Comparison of ENCODE assay signal across 15 cellular contexts in the genomic region with DNA sequence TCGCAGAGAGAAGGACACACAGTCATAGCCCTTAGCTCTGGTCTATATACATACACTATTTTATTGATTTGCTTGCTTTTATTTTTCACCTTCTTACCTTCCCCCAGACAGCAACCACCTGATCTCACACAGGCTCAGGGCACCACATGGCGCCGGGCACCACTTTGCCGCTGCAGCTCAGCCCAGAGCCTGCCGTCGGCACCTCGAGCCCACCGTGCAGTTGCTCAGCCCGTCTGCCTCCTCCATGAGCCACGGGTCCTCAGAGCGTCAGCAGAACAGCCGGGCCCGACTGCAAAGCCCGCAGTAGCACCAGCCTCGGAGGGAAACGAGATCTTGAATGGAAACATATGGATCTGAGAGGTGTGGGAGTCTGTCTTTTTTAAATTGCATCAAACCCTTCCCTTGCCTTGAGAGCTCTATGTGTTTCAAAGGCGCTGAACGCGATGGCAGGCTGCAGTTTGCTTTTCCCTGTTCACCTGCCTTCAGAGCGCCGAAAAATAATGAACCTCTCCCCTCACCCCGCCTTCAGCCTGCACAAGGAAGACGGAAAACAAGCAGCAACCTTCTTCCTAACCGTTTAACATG.
DNase-seq lines count a peak whose midpoint lies in the region; ATAC-seq, FAIRE-seq and TF ChIP-seq lines count a peak whose summit lies in the region.
"Had no signal": no experiment of that assay in that cellular context is flagged by ENCODE, and none has a peak within 500 bp of the region (broad histone marks: within the 10 kb centered on the region; RNA-seq: fewer than 3 reads in every experiment).

No MANE protein-coding gene starts in this region.

- TF ChIP-seq RAD21 in H1 (IDR thresholded peaks at IDR 0.05 in 1 of 2, conservative IDR thresholded peaks at IDR 0.05 in 1 of 2; ENCODE audit: low read depth in 2 of 2, low read length in 2 of 2): no peak
- no peak for TF ChIP-seq RAD21 in neural cell (conservative IDR thresholded peaks at IDR 0.05)

- no peak for ATAC-seq in HG02571 (IDR thresholded peaks at IDR 0.05; ENCODE audit: unreplicated experiment)
- ATAC-seq: GM12878, HCT116 had no signal

- H3K27ac ChIP-seq in H1 (ENCODE audit: low read depth, low read length) (no peak overlapping the region), neural cell (ENCODE audit: low read length) (no peak overlapping the region)
- H3K27ac ChIP-seq: BLaER1 had no signal

- H2BK15ac ChIP-seq in H1 (ENCODE audit: low read length): 0 out of 2 replicates have a peak overlapping the region, but pooled peaks have one; percentile 31

- H4K20me1 ChIP-seq in H1 (replicated peaks in 1 of 2; ENCODE audit: control insufficient read depth in 1 of 2, insufficient read depth in 2 of 2, low read length in 2 of 2): no peaks in the 10 kb centered on the region
- no peaks in the 10 kb centered on the region for H4K20me1 ChIP-seq in neural cell (ENCODE audit: insufficient read depth)
- H4K20me1 ChIP-seq: BLaER1 had no signal

- peaks cover 0 to 15% (median 9%) of the 10 kb centered on the region in 4 experiments for H3K4me1 ChIP-seq in H1 (replicated peaks in 1 of 4; ENCODE audit: control insufficient read depth in 3 of 4, insufficient read depth in 4 of 4, low read length in 3 of 4)

- no peak overlapping the region for H3K56ac ChIP-seq in H1 (replicated peaks; ENCODE audit: insufficient read length, low read depth, low read length)

- no peak overlapping the region for H4K8ac ChIP-seq in H1 (ENCODE audit: extremely low read depth, insufficient read depth, low read length)

- no peak overlapping the region for H4K5ac ChIP-seq in H1 (ENCODE audit: insufficient read length, low read depth, low read length)

- H3K9me2 ChIP-seq in neural cell (ENCODE audit: insufficient read depth, low read length): no peaks in the 10 kb centered on the region

- no peaks in the 10 kb centered on the region for H3K79me2 ChIP-seq in H1 (ENCODE audit: control insufficient read depth in 1 of 2, insufficient read depth in 2 of 2, low read length in 2 of 2)
- H3K79me2 ChIP-seq in neural cell (replicated peaks; ENCODE audit: insufficient read depth, low read length): no peaks in the 10 kb centered on the region

- H2AFZ ChIP-seq in H1 (ENCODE audit: low read length): no peak overlapping the region
- H2AFZ ChIP-seq in neural cell (ENCODE audit: low read depth, low read length): no peak overlapping the region

- H3K4me2 ChIP-seq in H1 (ENCODE audit: insufficient read depth in 1 of 2, low read depth in 2 of 2, low read length in 2 of 2): no peak overlapping the region
- H3K4me2 ChIP-seq in neural cell (ENCODE audit: low read length): no peak overlapping the region
- H3K4me2 ChIP-seq: BLaER1 had no signal

- H3K36me3 ChIP-seq in H1 (ENCODE audit: control insufficient read depth in 2 of 4, insufficient read depth in 4 of 4, low read length in 3 of 4): no peaks in the 10 kb centered on the region
- no peaks in the 10 kb centered on the region for H3K36me3 ChIP-seq in neural cell (ENCODE audit: insufficient read depth, low read length)
- H3K36me3 ChIP-seq: BLaER1 had no signal

- no peak overlapping the region for H3K9ac ChIP-seq in H1 (replicated peaks in 1 of 4; ENCODE audit: extremely low read depth in 1 of 4, low read depth in 3 of 4, low read length in 3 of 4)
- peak overlapping the region; percentile 23 for H3K9ac ChIP-seq in neural cell (ENCODE audit: low read length)
- H3K9ac ChIP-seq: BLaER1 had no signal

- POLR2A ChIA-PET in H1 (lab: Charles Lee; ENCODE audit: partially characterized antibody): no interaction called here

- CTCF ChIA-PET in H1 (lab: Charles Lee; ENCODE audit: partially characterized antibody): no interaction called here

- H3K4ac ChIP-seq in H1 (replicated peaks; ENCODE audit: insufficient read length, low read depth, low read length): no peak overlapping the region

- DNase-seq in NCI-H524 (lab: John Stamatoyannopoulos, UW): peak; percentile 34 to 66
- no peak for DNase-seq in NCI-H524 treated with DMSO at 0.1 percent for 48 hours (lab: John Stamatoyannopoulos, UW)
- DNase-seq in H1 (ENCODE audit: low read depth in 1 of 2, low spot score in 2 of 2): no peak
- no peak for DNase-seq in H54 (ENCODE audit: insufficient read length, low spot score)
- no peak for DNase-seq in cerebellar nuclear complex (lab: John Stamatoyannopoulos, UW)
- DNase-seq: 8988T, AML-193, DMS53, GOT3 had no signal

- H3K9me3 ChIP-seq in H1 (ENCODE audit: insufficient read depth in 2 of 2, low read depth in 1 of 2, low read length in 1 of 2): no peaks in the 10 kb centered on the region
- no peaks in the 10 kb centered on the region for H3K9me3 ChIP-seq in neural cell (ENCODE audit: low read length)
- H3K9me3 ChIP-seq: BLaER1 had no signal

- TF ChIP-seq EP300 in H1 (IDR thresholded peaks at IDR 0.05; ENCODE audit: borderline replicate concordance in 1 of 2, low read depth in 2 of 2, low read length in 2 of 2) (no peak), neural cell (conservative IDR thresholded peaks at IDR 0.05; ENCODE audit: poor library complexity, severe bottlenecking) (no peak)

- no peak for TF ChIP-seq POLR2A in H1 (IDR thresholded peaks at IDR 0.05; ENCODE audit: control extremely low read depth in 1 of 2, low read depth in 2 of 2, low read length in 2 of 2)
- TF ChIP-seq POLR2A in H54 (IDR thresholded peaks at IDR 0.05; ENCODE audit: low read depth, low read length): no peak

- H3K27me3 ChIP-seq in H1 (replicated peaks in 1 of 4; ENCODE audit: control insufficient read depth in 3 of 4, extremely low read depth in 1 of 4, insufficient read depth in 3 of 4, low read length in 3 of 4) (no peaks in the 10 kb centered on the region), neural cell (ENCODE audit: insufficient read depth, low read depth, low read length) (no peaks in the 10 kb centered on the region)
- H3K27me3 ChIP-seq: BLaER1 had no signal

- H4K91ac ChIP-seq in H1 (replicated peaks; ENCODE audit: insufficient read length, low read length): no peak overlapping the region

- peaks cover 10% of the 10 kb centered on the region for H3F3A ChIP-seq in neural cell (ENCODE audit: insufficient read depth, low read length, poor library complexity, severe bottlenecking)

- H3K14ac ChIP-seq in H1 (ENCODE audit: insufficient read length): no peak overlapping the region

- FAIRE-seq in H1 (lab: Jason Lieb, UNC) (no peak), H54 (lab: Jason Lieb, UNC) (no peak)
- FAIRE-seq: GM12878, GM18507 had no signal

- H3K18ac ChIP-seq in H1 (ENCODE audit: extremely low read depth, low read length): no peak overlapping the region

- H3K79me1 ChIP-seq in H1 (ENCODE audit: low read depth, low read length): no peaks in the 10 kb centered on the region

- H2AK5ac ChIP-seq in H1 (ENCODE audit: low read depth, low read length): no peak overlapping the region

- 90% methylated on average over 24 of the region's 24 CpGs; no CpG with 5 or more reads in 1 of the 2 experiments for WGBS in H1 (ENCODE audit: extremely low coverage in 1 of 2, insufficient coverage in 1 of 2, insufficient read length in 1 of 2, insufficient replicate concordance in 2 of 2, low coverage in 1 of 2, low lambda C conversion rate in 2 of 2, missing lambda C conversion rate in 1 of 2), 2 experiments

- H2BK20ac ChIP-seq in H1 (ENCODE audit: low read length): no peak overlapping the region

- no peak overlapping the region for H2BK120ac ChIP-seq in H1 (replicated peaks; ENCODE audit: low read depth, low read length)

- no peak overlapping the region for H2BK12ac ChIP-seq in H1 (ENCODE audit: low read depth, low read length)

- H3K4me3 ChIP-seq in H1 (ENCODE audit: extremely low read depth in 1 of 4, insufficient read depth in 2 of 4, low read depth in 3 of 4, low read length in 4 of 4) (no peak overlapping the region), neural cell (ENCODE audit: low read length) (no peak overlapping the region)
- H3K4me3 ChIP-seq: BLaER1, GM12878 had no signal

- H3K23me2 ChIP-seq in H1 (ENCODE audit: low read depth, low read length): peaks cover 8% of the 10 kb centered on the region; the same call in 1 of the 2 replicates

- H3K23ac ChIP-seq in H1 (ENCODE audit: insufficient read length): no peak overlapping the region

- no peak for TF ChIP-seq CTCF in H1 (IDR thresholded peaks at IDR 0.05; ENCODE audit: control extremely low read depth in 1 of 3, insufficient read depth in 1 of 3, low read depth in 1 of 3, low read length in 3 of 3)
- TF ChIP-seq CTCF in neural cell (IDR thresholded peaks at IDR 0.05; ENCODE audit: poor library complexity, severe bottlenecking): no peak

- H2BK5ac ChIP-seq in H1 (ENCODE audit: low read depth, low read length): no peak overlapping the region

TF ChIP-seq in H1, 55 proteins besides CTCF, POLR2A, EP300 and RAD21:
- no peak for TF ChIP-seq RXRA (IDR thresholded peaks at IDR 0.05; ENCODE audit: insufficient read depth, low read depth, low read length)
- TF ChIP-seq, protein P1, sequence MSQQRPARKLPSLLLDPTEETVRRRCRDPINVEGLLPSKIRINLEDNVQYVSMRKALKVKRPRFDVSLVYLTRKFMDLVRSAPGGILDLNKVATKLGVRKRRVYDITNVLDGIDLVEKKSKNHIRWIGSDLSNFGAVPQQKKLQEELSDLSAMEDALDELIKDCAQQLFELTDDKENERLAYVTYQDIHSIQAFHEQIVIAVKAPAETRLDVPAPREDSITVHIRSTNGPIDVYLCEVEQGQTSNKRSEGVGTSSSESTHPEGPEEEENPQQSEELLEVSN (IDR thresholded peaks at IDR 0.05): 0 out of 2 replicates have a peak, but pooled peaks have one; percentile 19

TF ChIP-seq in neural cell, 6 proteins besides CTCF, POLR2A, EP300 and RAD21 (continues in another document):
- no peak for TF ChIP-seq POLR2AphosphoS5 (IDR thresholded peaks at IDR 0.05)

Comparison
In these comparisons a context has a peak if more than half of its experiments do, and no peak if none do; other contexts are left out.
1. DNase-seq: peak in NCI-H524 (2 of 2); none in NCI-H524 treated with DMSO at 0.1 percent for 48 hours (single experiment), H1 (0 of 2), H54 (single experiment) and cerebellar nuclear complex (0 of 2).